Comparison of ENCODE assay signal across 12 cellular contexts in genomic region chr13:94713556-94714182, GRCh38. TPM values are rescaled to one million over a fixed set of nuclear protein-coding genes. Genes with fewer than 3 reads are reported as not detected.
DNase-seq lines count a peak whose midpoint lies in the region; ATAC-seq, FAIRE-seq and TF ChIP-seq lines count a peak whose summit lies in the region.
"Had no signal": no experiment of that assay in that cellular context is flagged by ENCODE, and none has a peak within 500 bp of the region (broad histone marks: within the 10 kb centered on the region; RNA-seq: fewer than 3 reads in every experiment).

No MANE protein-coding gene starts in this region.

- peak overlapping the region in 1 of 2 experiments; percentile 76; a peak in 3 of 6 replicates for H3K27ac ChIP-seq in A549
- no peak overlapping the region for H3K27ac ChIP-seq in HEK293 (ENCODE audit: extremely low read depth, low read depth, low read length)
- H3K27ac ChIP-seq in endothelial cell of umbilical vein (ENCODE audit: insufficient read depth, low read depth, low read length) = no peak overlapping the region
- no peak overlapping the region for H3K27ac ChIP-seq in neural cell (ENCODE audit: low read length)
- H3K27ac ChIP-seq: BLaER1 treated with 17β-estradiol and CSF1 and Interleukin-3, amounts not matched to agents 10 nM and 100 nM had no signal

- dilution Hi-C loops in endothelial cell of umbilical vein (cut with MboI; ENCODE audit: extremely low pct_ligation_motif_present, low sequenced_read_pairs) = no loop called here

- H3K9me3 ChIP-seq in A549 (no peaks in the 10 kb centered on the region), HEK293 (ENCODE audit: control insufficient read depth, insufficient read depth, low read depth, low read length) (no peaks in the 10 kb centered on the region), endothelial cell of umbilical vein (replicated peaks; ENCODE audit: control insufficient read depth, insufficient read depth, low read length) (no peaks in the 10 kb centered on the region), neural cell (ENCODE audit: low read length) (no peaks in the 10 kb centered on the region)

- WGBS in A549 (ENCODE audit: missing lambda C conversion rate) = 76% methylated on average over 3 of the region's 22 CpGs

- H3K36me3 ChIP-seq in HEK293 (ENCODE audit: control insufficient read depth in 2 of 2, insufficient read depth in 1 of 2, low read length in 2 of 2) (no peaks in the 10 kb centered on the region), endothelial cell of umbilical vein (ENCODE audit: control insufficient read depth in 2 of 2, extremely low read depth in 1 of 2, insufficient read depth in 2 of 2, low read length in 2 of 2) (no peaks in the 10 kb centered on the region), neural cell (ENCODE audit: insufficient read depth, low read length) (no peaks in the 10 kb centered on the region)
- H3K36me3 ChIP-seq: BLaER1 treated with 17β-estradiol and CSF1 and Interleukin-3, amounts not matched to agents 10 nM and 100 nM had no signal

- H3K79me2 ChIP-seq in endothelial cell of umbilical vein (ENCODE audit: control insufficient read depth, insufficient read depth, low read length) (no peaks in the 10 kb centered on the region), neural cell (replicated peaks; ENCODE audit: insufficient read depth, low read length) (peaks cover 28% of the 10 kb centered on the region)

- no peak overlapping the region for H3K9ac ChIP-seq in endothelial cell of umbilical vein (replicated peaks; ENCODE audit: extremely low read depth, insufficient read depth, low read length)
- H3K9ac ChIP-seq in neural cell (ENCODE audit: low read length) = no peak overlapping the region
- H3K9ac ChIP-seq: BLaER1 treated with 17β-estradiol and CSF1 and Interleukin-3, amounts not matched to agents 10 nM and 100 nM had no signal

- TF ChIP-seq EP300 in A549 (IDR thresholded peaks at IDR 0.05) (no peak), neural cell (conservative IDR thresholded peaks at IDR 0.05; ENCODE audit: poor library complexity, severe bottlenecking) (no peak)

- no peak for TF ChIP-seq CTCF in A549 (IDR thresholded peaks at IDR 0.05)
- TF ChIP-seq CTCF in HEK293 (tag by site-specific recombination; IDR thresholded peaks at IDR 0.05) = no peak
- no peak for TF ChIP-seq CTCF in endothelial cell of umbilical vein (IDR thresholded peaks at IDR 0.05; ENCODE audit: extremely low read depth in 1 of 2, insufficient read depth in 1 of 2, low read depth in 1 of 2, low read length in 2 of 2)
- TF ChIP-seq CTCF in neural cell (IDR thresholded peaks at IDR 0.05; ENCODE audit: poor library complexity, severe bottlenecking) = no peak

- no TSS peak for BruUV-seq in endothelial cell of umbilical vein (replicated peaks; lab: Mats Ljungman, UMichigan)

- DNase-seq in A549 (ENCODE audit: low read depth in 1 of 2, low spot score in 1 of 2) (no peak), endothelial cell of umbilical vein (ENCODE audit: low read depth, low spot score) (no peak), NCI-H1092 (lab: John Stamatoyannopoulos, UW) (no peak)
- DNase-seq: stimulated activated CD4-positive, alpha-beta T cell treated with anti-CD3 and anti-CD28 coated beads, Interleukin-1b, Interleukin-23, amount 100 ng/mL, for 48 hours had no signal

- H3K9me1 ChIP-seq in endothelial cell of umbilical vein (replicated peaks; ENCODE audit: control insufficient read depth, extremely low read depth, insufficient read depth, low read length) = no peaks in the 10 kb centered on the region

- intact Hi-C loops in endothelial cell of umbilical vein (cut with micrococcal nuclease) = loop anchor here (1.0 to 10.0 kb wide), 4 partner anchors 141 to 689 kb away; no protein-coding TSS in a partner anchor

- H3K4me3 ChIP-seq in A549 = peak overlapping the region; percentile 55
- peak overlapping the region; percentile 61 for H3K4me3 ChIP-seq in HEK293 (ENCODE audit: low read depth, low read length)
- no peak overlapping the region for H3K4me3 ChIP-seq in endothelial cell of umbilical vein (replicated peaks in 1 of 3; ENCODE audit: insufficient read depth in 1 of 3, low read depth in 1 of 3, low read length in 3 of 3)
- peak overlapping the region; percentile 75 for H3K4me3 ChIP-seq in neural cell (ENCODE audit: low read length)
- H3K4me3 ChIP-seq: lung had no signal

- H3K4me1 ChIP-seq in A549 = no peaks in the 10 kb centered on the region
- no peaks in the 10 kb centered on the region for H3K4me1 ChIP-seq in HEK293 (ENCODE audit: control insufficient read depth, insufficient read depth, low read length)
- H3K4me1 ChIP-seq in endothelial cell of umbilical vein (ENCODE audit: control insufficient read depth, extremely low read depth, insufficient read depth, low read length) = peaks cover 12% of the 10 kb centered on the region

- H3K27me3 ChIP-seq in endothelial cell of umbilical vein (ENCODE audit: control insufficient read depth in 2 of 2, insufficient read depth in 2 of 2, low read length in 2 of 2) (peaks cover 53 to 83% of the 10 kb centered on the region in 2 experiments), neural cell (ENCODE audit: insufficient read depth, low read depth, low read length) (peaks cover 69% of the 10 kb centered on the region)

- TF ChIP-seq POLR2A in A549 (IDR thresholded peaks at IDR 0.05; ENCODE audit: low read length) (no peak), endothelial cell of umbilical vein (IDR thresholded peaks at IDR 0.05; ENCODE audit: low read depth, low read length) (no peak)

- H3K4me2 ChIP-seq in A549 (peak overlapping the region; percentile 86), endothelial cell of umbilical vein (ENCODE audit: insufficient read depth, low read length) (no peak overlapping the region), neural cell (ENCODE audit: low read length) (no peak overlapping the region)

- H2AFZ ChIP-seq in endothelial cell of umbilical vein (ENCODE audit: low read depth, low read length) (no peak overlapping the region), neural cell (ENCODE audit: low read depth, low read length) (no peak overlapping the region)

- H3K9me2 ChIP-seq in neural cell (ENCODE audit: insufficient read depth, low read length) = no peaks in the 10 kb centered on the region

- FAIRE-seq in A549 (lab: Jason Lieb, UNC) (no peak), endothelial cell of umbilical vein (lab: Jason Lieb, UNC) (no peak)

- H4K20me1 ChIP-seq in endothelial cell of umbilical vein (replicated peaks; ENCODE audit: control insufficient read depth, extremely low read depth, insufficient read depth, low read length) (no peaks in the 10 kb centered on the region), neural cell (ENCODE audit: insufficient read depth) (no peaks in the 10 kb centered on the region)

- CTCF ChIA-PET in A549 (lab: Yijun Ruan, JAX) = interaction anchor here (1.2 to 2.1 kb wide), 2 partner anchors 255 to 274 kb away, joined by 3 to 6 read pairs; no protein-coding TSS in a partner anchor
- CTCF ChIA-PET in HEK293 (lab: Yijun Ruan, JAX) = no interaction called here
- CTCF ChIA-PET in endothelial cell of umbilical vein (lab: Charles Lee) = interaction anchor here (0.9 to 1.1 kb wide), 2 partner anchors 9 to 53 kb away, joined by 3 to 4 read pairs; no protein-coding TSS in a partner anchor

- POLR2A ChIA-PET in A549 (lab: Yijun Ruan, JAX) = no interaction called here
- POLR2A ChIA-PET in HEK293 (lab: Yijun Ruan, JAX) = no interaction called here
- POLR2A ChIA-PET in endothelial cell of umbilical vein (lab: Charles Lee) = no interaction called here

- H3F3A ChIP-seq in neural cell (ENCODE audit: insufficient read depth, low read length, poor library complexity, severe bottlenecking) = peaks cover 8% of the 10 kb centered on the region

- ATAC-seq in A549 (peak in 1 of 2 experiments; percentile 37; a peak in 3 of 6 replicates), GM21619 (IDR thresholded peaks at IDR 0.05; ENCODE audit: unreplicated experiment) (no peak), HG02840 (IDR thresholded peaks at IDR 0.05; ENCODE audit: low FRiP score, unreplicated experiment) (no peak), GM21529 (IDR thresholded peaks at IDR 0.05; ENCODE audit: unreplicated experiment) (no peak)

- TF ChIP-seq RAD21 in A549 (conservative IDR thresholded peaks at IDR 0.05 in 1 of 2, IDR thresholded peaks at IDR 0.05 in 1 of 2) (no peak), neural cell (conservative IDR thresholded peaks at IDR 0.05) (no peak)

TF ChIP-seq in A549, 52 proteins besides CTCF, POLR2A, EP300 and RAD21 (continues in another document):
- no peak for TF ChIP-seq HOXB13 (CRISPR knock-in tag; IDR thresholded peaks at IDR 0.05; ENCODE audit: low read depth)
- no peak for TF ChIP-seq GATA3 (IDR thresholded peaks at IDR 0.05; ENCODE audit: borderline replicate concordance)

TF ChIP-seq in HEK293, 187 proteins besides CTCF, POLR2A, EP300 and RAD21 (continues in another document):
- TF ChIP-seq ZNF335 (tag by site-specific recombination; conservative IDR thresholded peaks at IDR 0.05) (peak; percentile 72), ZNF155 (tag by site-specific recombination; IDR thresholded peaks at IDR 0.05) (no peak)

TF ChIP-seq in endothelial cell of umbilical vein, 7 proteins besides CTCF, POLR2A, EP300 and RAD21:
- TF ChIP-seq POLR2AphosphoS5 (IDR thresholded peaks at IDR 0.05; ENCODE audit: insufficient read depth, low read depth, low read length) (no peak), EZH2 (IDR thresholded peaks at IDR 0.05; ENCODE audit: borderline replicate concordance, low read depth, low read length, severe bottlenecking) (peak; percentile 17)

TF ChIP-seq in neural cell, 6 proteins besides CTCF, POLR2A, EP300 and RAD21 (continues in another document):
- TF ChIP-seq MXI1 (conservative IDR thresholded peaks at IDR 0.05; ENCODE audit: poor library complexity, severe bottlenecking) (no peak), TAF1 (IDR thresholded peaks at IDR 0.05; ENCODE audit: low read depth) (no peak), POLR2AphosphoS5 (IDR thresholded peaks at IDR 0.05) (no peak), EZH2 (IDR thresholded peaks at IDR 0.05; ENCODE audit: borderline replicate concordance, insufficient read depth, low read length, poor library complexity, severe bottlenecking) (no peak)

RNA-seq across cellular contexts. Expression of gene SOX21, which starts 1.3 kb away (rescaled TPM):
- polyA plus RNA-seq in A549 (2011; rRNA removed) = 6.1 and 6.9 TPM in 2 replicates
- polyA plus RNA-seq in A549 (2012; cell fraction: cytosol; rRNA removed) = 3.2 and 4.3 TPM in 2 replicates
- polyA plus RNA-seq in A549 (2012; cell fraction: nucleus; rRNA removed) = 2.4 and 2.5 TPM in 2 replicates
- polyA plus RNA-seq in A549 (2017; fragmentation: RNase III; extraction: RNeasy Plus Mini Kit Qiagen cat#74134 plus additional on column Dnase treatment) = 0.28 to 0.62 TPM (median 0.45 TPM) in 3 replicates
- 4.1 and 5.0 TPM in 2 replicates for polyA minus RNA-seq in A549 (2011; rRNA and poly(A)+ RNA removed)
- not detected in 2 replicates for total RNA-seq in endothelial cell of umbilical vein
- not detected in 2 replicates for polyA plus RNA-seq in endothelial cell of umbilical vein
- not detected in 2 replicates for polyA plus RNA-seq in endothelial cell of umbilical vein (2011; cell fraction: cytosol; rRNA removed)
- polyA plus RNA-seq in endothelial cell of umbilical vein (2011; cell fraction: nucleus; rRNA removed) = not detected in 2 replicates
- polyA plus RNA-seq in endothelial cell of umbilical vein (2012) = 0.05 TPM in 1 of 2 replicates, not detected in the other
- polyA minus RNA-seq in endothelial cell of umbilical vein = not detected in 2 replicates
- polyA minus RNA-seq in endothelial cell of umbilical vein (2011; cell fraction: cytosol; rRNA and poly(A)+ RNA removed) = not detected
- polyA minus RNA-seq in endothelial cell of umbilical vein (2011; cell fraction: nucleus; rRNA and poly(A)+ RNA removed) = not detected in 2 replicates
- 0.35 TPM in 1 of 2 replicates, not detected in the other for polyA plus RNA-seq in neural cell
- polyA minus RNA-seq in neural cell = 0.35 and 0.73 TPM in 2 replicates
- total RNA-seq: glomerular endothelial cell had no signal

Comparison
In these comparisons a context has a peak if more than half of its experiments do, and no peak if none do; other contexts are left out.
1. H3K4me3 ChIP-seq: peak in A549 (single experiment), HEK293 (single experiment) and neural cell (single experiment); none in endothelial cell of umbilical vein (0 of 3).